ENCODE assay signal across 1 cellular context in the genomic region with DNA sequence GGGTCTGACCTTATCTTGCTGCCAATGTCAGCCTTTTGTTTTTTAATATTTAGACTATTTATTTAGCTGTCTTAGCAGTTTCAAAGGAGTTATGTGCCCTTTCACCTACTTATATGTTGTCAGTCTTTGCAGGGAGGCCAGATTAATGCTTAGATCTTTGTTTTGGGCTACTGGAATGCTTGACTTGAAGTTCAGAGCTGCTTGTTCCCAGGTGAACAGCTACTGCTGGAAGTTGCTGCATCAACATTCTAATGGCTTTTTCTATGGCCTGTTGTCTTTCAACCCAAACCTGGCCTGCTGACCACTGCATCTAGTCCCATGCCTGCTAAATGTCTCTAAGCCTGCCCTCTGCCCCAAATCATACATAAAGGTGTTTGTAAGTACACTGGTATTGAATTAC.
TF ChIP-seq lines count a peak whose summit lies in the region.

No MANE protein-coding gene starts in this region.

TF ChIP-seq in IMR-90, 13 proteins besides CTCF, POLR2A, EP300 and RAD21 (continued from another document):
- TF ChIP-seq, protein P1, sequence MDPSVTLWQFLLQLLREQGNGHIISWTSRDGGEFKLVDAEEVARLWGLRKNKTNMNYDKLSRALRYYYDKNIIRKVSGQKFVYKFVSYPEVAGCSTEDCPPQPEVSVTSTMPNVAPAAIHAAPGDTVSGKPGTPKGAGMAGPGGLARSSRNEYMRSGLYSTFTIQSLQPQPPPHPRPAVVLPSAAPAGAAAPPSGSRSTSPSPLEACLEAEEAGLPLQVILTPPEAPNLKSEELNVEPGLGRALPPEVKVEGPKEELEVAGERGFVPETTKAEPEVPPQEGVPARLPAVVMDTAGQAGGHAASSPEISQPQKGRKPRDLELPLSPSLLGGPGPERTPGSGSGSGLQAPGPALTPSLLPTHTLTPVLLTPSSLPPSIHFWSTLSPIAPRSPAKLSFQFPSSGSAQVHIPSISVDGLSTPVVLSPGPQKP (IDR thresholded peaks at IDR 0.05; ENCODE audit: borderline replicate concordance, low read depth, low read length) = no peak
